8 cellular contexts compared by ENCODE assay signal in the genomic region with DNA sequence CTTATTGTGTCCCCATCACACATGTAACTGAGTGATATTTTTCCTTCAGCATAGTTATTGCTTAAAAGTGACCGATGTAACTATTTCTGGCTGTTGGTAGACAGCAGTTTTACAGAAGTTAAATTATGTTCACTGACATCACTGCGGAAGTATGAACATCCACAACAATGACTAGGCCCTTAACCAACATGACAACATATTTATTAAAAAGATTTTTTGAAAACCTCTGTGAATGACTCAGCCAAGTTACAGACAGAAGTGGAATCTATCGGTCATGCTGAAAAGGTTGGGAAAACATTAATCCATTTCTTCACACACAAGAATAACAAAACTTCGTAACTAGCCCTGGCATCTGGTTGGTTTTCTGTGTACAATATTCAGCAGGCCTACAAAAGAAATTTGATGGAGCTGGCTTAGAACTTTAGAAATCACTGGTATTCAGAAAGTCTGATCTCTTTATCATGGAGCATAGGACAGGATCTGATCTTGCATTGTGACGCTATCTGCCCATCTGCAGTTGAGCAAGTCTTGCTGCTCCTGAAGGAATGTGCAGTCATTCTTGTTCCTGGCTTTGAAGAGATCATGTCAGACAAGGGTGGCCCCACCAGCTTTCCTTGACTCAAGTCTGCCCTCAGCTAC. TPM values are rescaled to one million over a fixed set of nuclear protein-coding genes. Genes with fewer than 3 reads are reported as not detected.
DNase-seq lines count a peak whose midpoint lies in the region; FAIRE-seq and TF ChIP-seq lines count a peak whose summit lies in the region.

No MANE protein-coding gene starts in this region.

- no peaks in the 10 kb centered on the region for H3K27me3 ChIP-seq in tibial artery

- intact Hi-C loops in kidney (cut with DNase I) (no loop called here), tibial artery (cut with DNase I; ENCODE audit: low total_unique reads) (loop anchor here (10.0 kb wide), 1 partner anchor 371 kb away; the partner anchor contains the start of genes PLPP6 and SPATA6L)

- no peak overlapping the region for H3K9ac ChIP-seq in kidney (ENCODE audit: low read length in 2 of 2)

- FAIRE-seq in kidney (lab: Jason Lieb, UNC) = peak; percentile 93

- H3K4me1 ChIP-seq in kidney (ENCODE audit: control insufficient read depth in 1 of 2, insufficient read depth in 1 of 2, low read depth in 1 of 2, low read length in 2 of 2) = peaks cover 10 to 33% of the 10 kb centered on the region in 2 donors
- H3K4me1 ChIP-seq in tibial artery = peaks cover 0 to 48% (median 17%) of the 10 kb centered on the region in 4 donors

- H3K4me3 ChIP-seq in astrocyte of the cerebellum (ENCODE audit: low read depth, low read length) (no peak overlapping the region), kidney (ENCODE audit: low read length in 2 of 2) (peak overlapping the region in 1 of 2 donors; percentile 26), tibial artery (no peak overlapping the region)

- peak; percentile 96 for DNase-seq in HS-5 (ENCODE audit: low read depth)
- peak; percentile 95 for DNase-seq in astrocyte of the cerebellum (ENCODE audit: low read depth)
- no peak for DNase-seq in kidney
- peak in 1 of 2 donors; percentile 31 for DNase-seq in tibial artery
- DNase-seq in D341Med (ENCODE audit: low spot score) = no peak
- DNase-seq in mesenteric fat pad (ENCODE audit: low spot score) = no peak
- DNase-seq in C1 segment of cervical spinal cord (lab: John Stamatoyannopoulos, UW) = no peak
- DNase-seq in cerebellar nuclear complex (lab: John Stamatoyannopoulos, UW) = no peak

- H3K9me3 ChIP-seq in kidney (ENCODE audit: control insufficient read depth in 1 of 2, low read length in 2 of 2) (no peaks in the 10 kb centered on the region), tibial artery (no peaks in the 10 kb centered on the region)

- in situ Hi-C loops in astrocyte of the cerebellum (cut with HindIII; ENCODE audit: low sequenced_read_pairs) = no loop called here

- H3K27ac ChIP-seq in kidney (ENCODE audit: low read depth in 2 of 2, low read length in 2 of 2) (peak overlapping the region; percentile 63 to 80), tibial artery (peak overlapping the region; percentile 62 to 77)

- TF ChIP-seq CTCF in astrocyte of the cerebellum (IDR thresholded peaks at IDR 0.05; ENCODE audit: low read depth, low read length, missing control alignments) (no peak), kidney (IDR thresholded peaks at IDR 0.05; ENCODE audit: borderline replicate concordance, extremely low read depth, insufficient read depth) (no peak), tibial artery (IDR thresholded peaks at IDR 0.05) (no peak)

- H3K36me3 ChIP-seq in kidney (ENCODE audit: control insufficient read depth in 1 of 2, insufficient read depth in 2 of 2, low read length in 2 of 2) = no peaks in the 10 kb centered on the region
- no peaks in the 10 kb centered on the region for H3K36me3 ChIP-seq in tibial artery

RNA-seq across cellular contexts. Expression of gene GLIS3, which starts 6.5 kb away (rescaled TPM):
- 90.0 TPM for total RNA-seq in kidney
- 5.4 TPM for polyA plus RNA-seq in kidney (ENCODE audit: insufficient read depth, low read depth, low replicate concordance)
- 19.6 TPM for total RNA-seq in mesenteric fat pad

Comparison
In these comparisons a context has a peak if more than half of its experiments do, and no peak if none do; other contexts are left out.
1. DNase-seq: peak in HS-5 (single experiment) and astrocyte of the cerebellum (single experiment); none in kidney (single experiment), D341Med (single experiment), mesenteric fat pad (single experiment), C1 segment of cervical spinal cord (0 of 14) and cerebellar nuclear complex (0 of 2).